13 cellular contexts compared by ENCODE assay signal in the genomic region with DNA sequence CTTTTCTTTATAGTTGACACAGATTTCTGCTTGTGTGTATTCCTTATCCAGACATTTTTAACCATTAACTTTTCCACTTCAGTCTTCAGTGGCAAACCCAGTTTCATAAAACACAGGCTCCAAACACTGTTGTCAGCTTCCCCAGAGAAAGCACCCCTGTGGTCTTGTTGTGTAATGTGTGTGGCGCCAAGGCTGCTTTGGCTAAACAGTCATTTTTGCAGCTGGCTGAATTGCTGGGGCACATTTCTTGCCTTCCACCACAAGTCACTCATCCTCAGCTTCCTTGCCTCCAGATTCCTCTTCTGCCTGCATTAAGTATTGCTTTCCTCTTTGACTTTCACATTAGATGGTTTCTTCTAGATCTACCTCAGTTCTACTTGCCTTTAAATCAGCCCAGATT. TPM values are rescaled to one million over a fixed set of nuclear protein-coding genes. Genes with fewer than 3 reads are reported as not detected.
A peak's percentile ranks its signal among the peaks of the same experiment; 100 is the strongest.
DNase-seq lines count a peak whose midpoint lies in the region; FAIRE-seq and TF ChIP-seq lines count a peak whose summit lies in the region.
"Had no signal": no experiment of that assay in that cellular context is flagged by ENCODE, and none has a peak within 500 bp of the region (broad histone marks: within the 10 kb centered on the region; RNA-seq: fewer than 3 reads in every experiment).

No MANE protein-coding gene starts in this region.

- H3K4me3 Mint-ChIP-seq in chondrocyte (ENCODE audit: unreplicated experiment), result no peak overlapping the region
- H3K4me3 Mint-ChIP-seq: activated CD4-positive, alpha-beta memory T cell treated with anti-CD3 and anti-CD28 coated beads, Interleukin-2, amount 10 ng/mL, durations not matched to agents 7 days and 5 days; memory B cell had no signal

- H3K9me3 ChIP-seq in Loucy (ENCODE audit: insufficient read depth, low read depth, low read length), result no peaks in the 10 kb centered on the region
- H3K9me3 ChIP-seq in mesenchymal stem cell (ENCODE audit: control insufficient read depth, low read length), result no peaks in the 10 kb centered on the region
- H3K9me3 ChIP-seq in kidney (ENCODE audit: control insufficient read depth in 1 of 2, low read length in 2 of 2), result no peaks in the 10 kb centered on the region

- H3K4me1 ChIP-seq in Loucy (ENCODE audit: insufficient read depth, low read length, poor library complexity, severe bottlenecking), result peaks cover 5% of the 10 kb centered on the region
- H3K4me1 ChIP-seq in mesenchymal stem cell (ENCODE audit: control insufficient read depth, insufficient read depth, low read depth, low read length), result peaks cover 3% of the 10 kb centered on the region
- no peaks in the 10 kb centered on the region for H3K4me1 ChIP-seq in kidney (ENCODE audit: control insufficient read depth in 1 of 2, insufficient read depth in 1 of 2, low read depth in 1 of 2, low read length in 2 of 2)

- no peaks in the 10 kb centered on the region for H4K20me1 ChIP-seq in Loucy (ENCODE audit: insufficient read depth, low read length, poor library complexity, severe bottlenecking)

- H2BK15ac ChIP-seq in mesenchymal stem cell (ENCODE audit: low read depth, poor library complexity, severe bottlenecking), result no peak overlapping the region

- no peak overlapping the region for H2BK12ac ChIP-seq in mesenchymal stem cell (ENCODE audit: low read length in 2 of 2)

- H3K36me3 ChIP-seq in Loucy (ENCODE audit: insufficient read depth, low read length), result peaks cover 70% of the 10 kb centered on the region; the same call in 1 of the 2 replicates
- peaks cover 44 to 72% of the 10 kb centered on the region in 2 experiments for H3K36me3 ChIP-seq in mesenchymal stem cell (ENCODE audit: control insufficient read depth in 1 of 2, insufficient read depth in 2 of 2, low read depth in 1 of 2, low read length in 2 of 2)
- peaks cover 43 to 61% of the 10 kb centered on the region in 2 donors for H3K36me3 ChIP-seq in kidney (ENCODE audit: control insufficient read depth in 1 of 2, insufficient read depth in 2 of 2, low read length in 2 of 2)

- no peak overlapping the region for H3K14ac ChIP-seq in mesenchymal stem cell (ENCODE audit: low read length in 2 of 2)

- no peaks in the 10 kb centered on the region for H3F3A ChIP-seq in Loucy (ENCODE audit: low read depth)

- peak overlapping the region; percentile 1 for H3K27ac Mint-ChIP-seq in chondrocyte (ENCODE audit: unreplicated experiment)
- H3K27ac Mint-ChIP-seq: activated CD4-positive, alpha-beta memory T cell treated with anti-CD3 and anti-CD28 coated beads, Interleukin-2, amount 10 ng/mL, durations not matched to agents 7 days and 5 days had no signal

- no peaks in the 10 kb centered on the region for H3K79me2 ChIP-seq in Loucy (ENCODE audit: insufficient read depth, low read length)

- H3K4ac ChIP-seq in mesenchymal stem cell (ENCODE audit: low read depth in 1 of 2, low read length in 2 of 2), result no peak overlapping the region

- no peak overlapping the region for H4K91ac ChIP-seq in mesenchymal stem cell (ENCODE audit: low read length)

- H3K4me2 ChIP-seq in Loucy (ENCODE audit: low read depth, low read length, poor library complexity, severe bottlenecking), result no peak overlapping the region
- no peak overlapping the region for H3K4me2 ChIP-seq in mesenchymal stem cell (ENCODE audit: low read length, poor library complexity, severe bottlenecking)

- DNase-seq in AG09309 (ENCODE audit: low read depth) (peak; percentile 69), chondrocyte (ENCODE audit: low spot score) (no peak), mesenchymal stem cell (peak; percentile 78), kidney (no peak), cerebellar nuclear complex (lab: John Stamatoyannopoulos, UW) (no peak), RCC 7860 (ENCODE audit: low spot score) (no peak), NCI-H524 treated with DMSO at 0.1 percent for 48 hours (lab: John Stamatoyannopoulos, UW) (no peak)
- DNase-seq: activated CD4-positive, alpha-beta memory T cell treated with anti-CD3 and anti-CD28 coated beads, Interleukin-2, amount 10 ng/mL, durations not matched to agents 7 days and 5 days; foreskin melanocyte had no signal

- peak overlapping the region; percentile 22 for H3K9ac ChIP-seq in Loucy (ENCODE audit: low read depth, low read length, poor library complexity, severe bottlenecking)
- H3K9ac ChIP-seq in mesenchymal stem cell (ENCODE audit: low read length), result peak overlapping the region; percentile 13
- no peak overlapping the region for H3K9ac ChIP-seq in kidney (ENCODE audit: low read length in 2 of 2)

- H4K8ac ChIP-seq in mesenchymal stem cell (ENCODE audit: low read length), result no peak overlapping the region

- H2AK5ac ChIP-seq in mesenchymal stem cell (ENCODE audit: low read length, severe bottlenecking), result no peak overlapping the region

- TF ChIP-seq CTCF in AG09309 (IDR thresholded peaks at IDR 0.05; ENCODE audit: control insufficient read depth, insufficient read depth, low read depth, low read length, missing control alignments) (no peak), Loucy (conservative IDR thresholded peaks at IDR 0.05; ENCODE audit: low read length) (no peak), chondrocyte (IDR thresholded peaks at IDR 0.05) (no peak), kidney (IDR thresholded peaks at IDR 0.05; ENCODE audit: borderline replicate concordance, extremely low read depth, insufficient read depth) (no peak)

- WGBS in mesenchymal stem cell, result 100% methylated on average over 1 of the region's 1 CpG

- no peaks in the 10 kb centered on the region for H3K27me3 ChIP-seq in Loucy (ENCODE audit: insufficient read depth, low read length, poor library complexity, severe bottlenecking)
- no peaks in the 10 kb centered on the region for H3K27me3 ChIP-seq in mesenchymal stem cell (ENCODE audit: control insufficient read depth in 1 of 2, insufficient read depth in 1 of 2, low read length in 2 of 2)

- no peak overlapping the region for H2BK120ac ChIP-seq in mesenchymal stem cell (ENCODE audit: low read depth, low read length)

- no peak overlapping the region for H3K23ac ChIP-seq in mesenchymal stem cell (ENCODE audit: low read length in 2 of 2)

- H2AFZ ChIP-seq in Loucy (ENCODE audit: low read length), result no peak overlapping the region
- H2AFZ ChIP-seq in mesenchymal stem cell (ENCODE audit: low read depth, low read length), result no peak overlapping the region

- no peak overlapping the region for H3K4me3 ChIP-seq in AG09309 (ENCODE audit: control insufficient read depth, low read depth, low read length)
- no peak overlapping the region for H3K4me3 ChIP-seq in Loucy (ENCODE audit: low read length, poor library complexity, severe bottlenecking)
- no peak overlapping the region for H3K4me3 ChIP-seq in mesenchymal stem cell (ENCODE audit: insufficient read depth in 1 of 2, low read depth in 1 of 2, low read length in 2 of 2)
- H3K4me3 ChIP-seq in kidney (ENCODE audit: low read length in 2 of 2), result no peak overlapping the region

- no peak overlapping the region for H2BK5ac ChIP-seq in mesenchymal stem cell (ENCODE audit: low read depth, low read length, poor library complexity, severe bottlenecking)

- H3K9me3 Mint-ChIP-seq in chondrocyte (ENCODE audit: low read depth), result no peaks in the 10 kb centered on the region
- H3K9me3 Mint-ChIP-seq: activated CD4-positive, alpha-beta memory T cell treated with anti-CD3 and anti-CD28 coated beads, Interleukin-2, amount 10 ng/mL, durations not matched to agents 7 days and 5 days; memory B cell had no signal

- H3K9me2 ChIP-seq in Loucy (replicated peaks; ENCODE audit: low read depth, low read length), result no peaks in the 10 kb centered on the region

- peaks cover 38% of the 10 kb centered on the region for H3K36me3 Mint-ChIP-seq in chondrocyte (ENCODE audit: low read depth)

- peak overlapping the region; percentile 74 for H3K27ac ChIP-seq in mesenchymal stem cell (ENCODE audit: low read length, poor library complexity, severe bottlenecking)
- no peak overlapping the region for H3K27ac ChIP-seq in kidney (ENCODE audit: low read depth in 2 of 2, low read length in 2 of 2)
- H3K27ac ChIP-seq: C4-2B had no signal

- intact Hi-C loops in kidney (cut with DNase I), result no loop called here

- no peak for FAIRE-seq in kidney (lab: Jason Lieb, UNC)
- FAIRE-seq in RCC 7860 (lab: Jason Lieb, UNC), result no peak

- H3K27me3 Mint-ChIP-seq in chondrocyte (ENCODE audit: low read depth), result no peaks in the 10 kb centered on the region
- H3K27me3 Mint-ChIP-seq: activated CD4-positive, alpha-beta memory T cell treated with anti-CD3 and anti-CD28 coated beads, Interleukin-2, amount 10 ng/mL, durations not matched to agents 7 days and 5 days; memory B cell had no signal

- H3K4me1 Mint-ChIP-seq in chondrocyte (ENCODE audit: low read depth), result peaks cover 22% of the 10 kb centered on the region
- H3K4me1 Mint-ChIP-seq: memory B cell had no signal

- H3K79me1 ChIP-seq in mesenchymal stem cell (replicated peaks; ENCODE audit: low read length, poor library complexity, severe bottlenecking), result peaks cover 4% of the 10 kb centered on the region

- H3K18ac ChIP-seq in mesenchymal stem cell (ENCODE audit: low read depth in 1 of 2, low read length in 2 of 2), result no peak overlapping the region

RNA-seq across cellular contexts. Expression of a gene that starts 40.5 kb away (rescaled TPM):
- total RNA-seq in chondrocyte (109 to 163 TPM (median 155 TPM) in 3 replicates), kidney (137 TPM)
- polyA plus RNA-seq in mesenchymal stem cell (2013, experiment 1 of 2), result 92.7 TPM
- 87.5 TPM for polyA plus RNA-seq in mesenchymal stem cell (2013, experiment 2 of 2)
- polyA plus RNA-seq in kidney (ENCODE audit: insufficient read depth, low read depth, low replicate concordance), result 35.5 TPM

RNA-seq across cellular contexts. Expression of a gene that starts 40.9 kb away (rescaled TPM):
- total RNA-seq in chondrocyte, result 12.3 to 15.5 TPM (median 14.6 TPM) in 3 replicates
- 5.9 TPM for polyA plus RNA-seq in mesenchymal stem cell (2013, experiment 1 of 2)
- 5.5 TPM for polyA plus RNA-seq in mesenchymal stem cell (2013, experiment 2 of 2)
- 9.7 TPM for total RNA-seq in kidney
- 7.8 TPM for polyA plus RNA-seq in kidney (ENCODE audit: insufficient read depth, low read depth, low replicate concordance)

RNA-seq across cellular contexts. Expression of a gene that starts 42.6 kb away (rescaled TPM):
- 60.6 to 76.0 TPM (median 67.1 TPM) in 3 replicates for total RNA-seq in chondrocyte
- 51.4 TPM for polyA plus RNA-seq in mesenchymal stem cell (2013, experiment 1 of 2)
- polyA plus RNA-seq in mesenchymal stem cell (2013, experiment 2 of 2), result 54.7 TPM
- 73.5 TPM for total RNA-seq in kidney
- polyA plus RNA-seq in kidney (ENCODE audit: insufficient read depth, low read depth, low replicate concordance), result 40.1 TPM

RNA-seq across cellular contexts. Expression of a gene that starts 42.9 kb away (rescaled TPM):
- total RNA-seq in chondrocyte, result 4.3 to 7.3 TPM (median 5.3 TPM) in 3 replicates
- polyA plus RNA-seq in mesenchymal stem cell (2013, experiment 1 of 2), result 3.6 TPM
- 3.3 TPM for polyA plus RNA-seq in mesenchymal stem cell (2013, experiment 2 of 2)
- total RNA-seq in kidney, result 4.0 TPM
- polyA plus RNA-seq in kidney (ENCODE audit: insufficient read depth, low read depth, low replicate concordance), result 2.5 TPM

RNA-seq across cellular contexts. Expression of a gene that starts 59.1 kb away (rescaled TPM):
- 0.25 TPM in 1 of 3 replicates, not detected in the others for total RNA-seq in chondrocyte
- polyA plus RNA-seq in mesenchymal stem cell (2013, experiment 1 of 2), result not detected
- not detected for polyA plus RNA-seq in mesenchymal stem cell (2013, experiment 2 of 2)
- total RNA-seq in kidney, result not detected
- polyA plus RNA-seq in kidney (ENCODE audit: insufficient read depth, low read depth, low replicate concordance), result not detected
- total RNA-seq: activated CD4-positive, alpha-beta memory T cell treated with anti-CD3 and anti-CD28 coated beads, Interleukin-2, amount 10 ng/mL, durations not matched to agents 7 days and 5 days had no signal
- polyA plus RNA-seq: adipose tissue had no signal

Comparison
In these comparisons a context has a peak if more than half of its experiments do, and no peak if none do; other contexts are left out.
1. DNase-seq: peak in AG09309 (single experiment) and mesenchymal stem cell (single experiment); none in chondrocyte (single experiment), kidney (single experiment), cerebellar nuclear complex (0 of 2), RCC 7860 (single experiment) and NCI-H524 treated with DMSO at 0.1 percent for 48 hours (single experiment).
2. H3K9ac ChIP-seq: peak in Loucy (single experiment) and mesenchymal stem cell (single experiment); none in kidney (0 of 2).